8 cellular contexts compared by ENCODE assay signal in genomic region chr13:45120967-45121366, GRCh38. TPM values are rescaled to one million over a fixed set of nuclear protein-coding genes. Genes with fewer than 3 reads are reported as not detected.
DNase-seq lines count a peak whose midpoint lies in the region; ATAC-seq and TF ChIP-seq lines count a peak whose summit lies in the region.

No MANE protein-coding gene starts in this region.

- 0 to 1% methylated on average over 7 of the region's 7 CpGs for WGBS in sigmoid colon, 2 donors

- DNase-seq in GM12864 (ENCODE audit: low read depth) (no peak), fibroblast of lung (ENCODE audit: low read depth in 2 of 2) (no peak), sigmoid colon (no peak), middle frontal gyrus (ENCODE audit: extremely low spot score, low spot score) (no peak), NCI-H1694 treated with DMSO at 0.1 percent for 48 hours (lab: John Stamatoyannopoulos, UW) (no peak), HT-29 (ENCODE audit: low spot score) (no peak)
- no peak for DNase-seq in stimulated activated naive CD8-positive, alpha-beta T cell treated with anti-CD3 and anti-CD28 coated beads, Interleukin-15, Interleukin-2, amounts not matched to agents 100 U/mL and 50 U/mL, for 24 hours

- peak overlapping the region; percentile 76 for H3K4me3 ChIP-seq in GM12864 (ENCODE audit: low read depth, low read length)
- peak overlapping the region; percentile 94 for H3K4me3 ChIP-seq in OCI-LY1 (ENCODE audit: low read depth, low read length, poor library complexity, severe bottlenecking)
- H3K4me3 ChIP-seq in fibroblast of lung (replicated peaks in 1 of 4; ENCODE audit: control extremely low read depth in 1 of 4, insufficient read depth in 1 of 4, low read depth in 3 of 4, low read length in 4 of 4), result peak overlapping the region; percentile 65 to 100 (median 80)
- H3K4me3 ChIP-seq in sigmoid colon, result peak overlapping the region; percentile 68 to 85 (median 76)

- H4K20me1 ChIP-seq in OCI-LY1 (ENCODE audit: insufficient read depth, low read length) (no peaks in the 10 kb centered on the region), fibroblast of lung (ENCODE audit: control insufficient read depth, extremely low read depth, insufficient read depth, low read length) (no peaks in the 10 kb centered on the region)

- intact Hi-C loops in sigmoid colon (cut with DNase I), result loop anchor here (2.0 kb wide), 1 partner anchor 160 kb away; no protein-coding TSS in a partner anchor

- no peaks in the 10 kb centered on the region for H3F3A ChIP-seq in OCI-LY1 (ENCODE audit: insufficient read depth, low read length)

- H3K36me3 ChIP-seq in OCI-LY1 (ENCODE audit: insufficient read depth, low read length) (0 out of 2 replicates have a peak, but pooled peaks cover 5% of the 10 kb centered on the region), fibroblast of lung (ENCODE audit: control insufficient read depth, insufficient read depth, low read length) (no peaks in the 10 kb centered on the region), sigmoid colon (no peaks in the 10 kb centered on the region)

- no peaks in the 10 kb centered on the region for H3K9me3 ChIP-seq in OCI-LY1 (ENCODE audit: low read length)
- H3K9me3 ChIP-seq in fibroblast of lung (ENCODE audit: control insufficient read depth, insufficient read depth, low read depth, low read length), result no peaks in the 10 kb centered on the region
- no peaks in the 10 kb centered on the region for H3K9me3 ChIP-seq in sigmoid colon

- H3K27ac ChIP-seq in OCI-LY1 (ENCODE audit: low read depth, low read length, poor library complexity, severe bottlenecking) (peak overlapping the region; percentile 27), fibroblast of lung (ENCODE audit: insufficient read depth, low read length) (peak overlapping the region; percentile 79), sigmoid colon (peak overlapping the region; percentile 78 to 84 (median 82))

- H3K9ac ChIP-seq in OCI-LY1 (ENCODE audit: low read length), result peak overlapping the region; percentile 91
- peak overlapping the region; percentile 89 for H3K9ac ChIP-seq in fibroblast of lung (ENCODE audit: insufficient read depth, low read length)

- H2AFZ ChIP-seq in OCI-LY1 (ENCODE audit: low read length) (no peak overlapping the region), fibroblast of lung (ENCODE audit: low read length) (peak overlapping the region; percentile 44)

- H3K27me3 ChIP-seq in OCI-LY1 (ENCODE audit: insufficient read depth, low read length), result no peaks in the 10 kb centered on the region
- no peaks in the 10 kb centered on the region for H3K27me3 ChIP-seq in fibroblast of lung (ENCODE audit: control insufficient read depth, insufficient read depth, low read length)
- no peaks in the 10 kb centered on the region for H3K27me3 ChIP-seq in sigmoid colon

- H3K4me1 ChIP-seq in OCI-LY1 (ENCODE audit: insufficient read depth, low read length, severe bottlenecking) (peaks cover 24% of the 10 kb centered on the region), fibroblast of lung (ENCODE audit: control insufficient read depth, extremely low read depth, insufficient read depth, low read length) (peaks cover 3% of the 10 kb centered on the region), sigmoid colon (peaks cover 0 to 27% (median 26%) of the 10 kb centered on the region in 4 donors)

- ATAC-seq in stimulated activated naive CD8-positive, alpha-beta T cell treated with anti-CD3 and anti-CD28 coated beads, Interleukin-15, Interleukin-2, amounts not matched to agents 100 U/mL and 50 U/mL, for 24 hours, result no peak

- no peak for TF ChIP-seq EP300 in sigmoid colon (IDR thresholded peaks at IDR 0.05)

- H3K9me2 ChIP-seq in OCI-LY1 (ENCODE audit: low read depth, low read length), result no peaks in the 10 kb centered on the region

- TF ChIP-seq POLR2A in sigmoid colon (IDR thresholded peaks at IDR 0.05), result no peak

- H3K4me2 ChIP-seq in OCI-LY1 (ENCODE audit: low read length) (peak overlapping the region; percentile 96), fibroblast of lung (ENCODE audit: extremely low read depth, insufficient read depth, low read length) (peak overlapping the region; percentile 94)

- H3K79me2 ChIP-seq in OCI-LY1 (ENCODE audit: insufficient read depth, low read length) (peaks cover 51% of the 10 kb centered on the region), fibroblast of lung (ENCODE audit: control insufficient read depth, insufficient read depth, low read length) (peaks cover 48% of the 10 kb centered on the region)

- TF ChIP-seq CTCF in GM12864 (IDR thresholded peaks at IDR 0.05; ENCODE audit: low read depth, low read length, missing control alignments) (no peak), OCI-LY1 (IDR thresholded peaks at IDR 0.05; ENCODE audit: low read length) (no peak), fibroblast of lung (conservative IDR thresholded peaks at IDR 0.05 in 1 of 2, IDR thresholded peaks at IDR 0.05 in 1 of 2; ENCODE audit: low read depth in 1 of 2, low read length in 2 of 2) (no peak), sigmoid colon (IDR thresholded peaks at IDR 0.05) (no peak)

RNA-seq across cellular contexts. Expression of gene GTF2F2, which starts 0.7 kb away (rescaled TPM):
- total RNA-seq in fibroblast of lung (21.6 and 31.7 TPM in 2 replicates), sigmoid colon (10 to 100 TPM; 28.5 to 32.7 (median 30.1) TPM)
- polyA plus RNA-seq in fibroblast of lung (23.4 and 29.6 TPM in 2 replicates), sigmoid colon (10 to 100 TPM; 18.5 to 21.6 (median 20.6) TPM)
- 17.2 and 24.7 TPM in 2 replicates for polyA plus RNA-seq in fibroblast of lung (2012)
- polyA minus RNA-seq in fibroblast of lung (ENCODE audit: low replicate concordance), result 0.43 and 1.1 TPM in 2 replicates
- total RNA-seq in HT-29 (2014; rRNA removed; shearing (Covaris generic)), result 16.8 and 18.2 TPM in 2 replicates

Comparison
In these comparisons a context has a peak if more than half of its experiments do, and no peak if none do; other contexts are left out.
1. H3K27ac ChIP-seq: peak in every context shown above with its lines; median percentile 82 in sigmoid colon; 79 in fibroblast of lung; 27 in OCI-LY1.